24 cellular contexts compared by ENCODE assay signal in the genomic region with DNA sequence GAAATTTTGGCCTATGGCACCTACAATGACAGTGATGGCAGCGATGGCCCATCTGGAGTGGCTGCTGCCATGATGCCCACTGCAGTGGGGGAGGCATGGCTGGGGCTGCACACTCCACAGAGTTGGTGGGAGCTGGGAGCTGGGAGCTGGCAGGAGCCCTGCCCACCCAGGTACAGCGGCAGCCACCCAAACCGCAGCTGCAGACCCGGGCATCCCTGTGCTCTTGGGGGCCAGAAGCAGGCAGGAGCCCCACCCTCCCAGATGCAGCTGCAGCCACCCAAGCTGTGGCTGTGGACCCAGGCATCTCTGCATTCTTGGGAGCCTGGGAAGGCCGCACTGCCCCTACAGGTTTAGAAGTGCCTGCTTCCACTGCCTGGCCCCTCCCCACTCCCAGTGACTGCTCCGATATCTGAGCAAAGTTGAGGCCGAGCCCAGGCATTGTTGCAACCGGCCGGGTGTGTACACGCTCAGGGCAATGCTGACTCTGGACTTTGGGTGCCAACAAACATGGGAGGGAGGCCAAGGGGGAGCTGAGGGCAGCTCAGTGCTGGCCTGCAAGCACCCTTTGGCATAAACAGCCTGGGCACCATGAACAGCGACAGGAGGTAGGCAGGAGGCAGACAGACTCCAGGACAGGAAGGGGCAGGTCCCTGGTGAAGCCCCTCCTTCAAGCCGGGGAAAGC.
DNase-seq lines count a peak whose midpoint lies in the region; ATAC-seq, FAIRE-seq and TF ChIP-seq lines count a peak whose summit lies in the region.
"Had no signal": no experiment of that assay in that cellular context is flagged by ENCODE, and none has a peak within 500 bp of the region (broad histone marks: within the 10 kb centered on the region; RNA-seq: fewer than 3 reads in every experiment).

No MANE protein-coding gene starts in this region.

- H3K9ac ChIP-seq in PC-3 (ENCODE audit: low read length) (no peak overlapping the region), HepG2 (ENCODE audit: insufficient read depth, low read depth, low read length) (0 out of 2 replicates have a peak overlapping the region, but pooled peaks have one; percentile 15)
- H3K9ac ChIP-seq: GM23248, KMS-11 had no signal

- H3K4me1 ChIP-seq in right cardiac atrium (ENCODE audit: control insufficient read depth, insufficient read depth, low read length) (no peaks in the 10 kb centered on the region), PC-3 (ENCODE audit: insufficient read depth, low read length) (no peaks in the 10 kb centered on the region), HepG2 (ENCODE audit: insufficient read depth, low read length) (peaks cover 18% of the 10 kb centered on the region), lower lobe of right lung (no peaks in the 10 kb centered on the region)
- H3K4me1 ChIP-seq: Caco-2, HAP-1, Peyer's patch had no signal

- no peak overlapping the region for H2AFZ ChIP-seq in PC-3 (ENCODE audit: low read length)
- no peak overlapping the region for H2AFZ ChIP-seq in HepG2 (ENCODE audit: low read length)
- H2AFZ ChIP-seq: GM23248 had no signal

- H3K36me3 Mint-ChIP-seq in activated CD4-positive, alpha-beta memory T cell treated with anti-CD3 and anti-CD28 coated beads, Interleukin-2, amount 10 ng/mL, durations not matched to agents 7 days and 5 days (ENCODE audit: low read depth), result no peaks in the 10 kb centered on the region

- H3K79me2 ChIP-seq in PC-3 (ENCODE audit: low read length) (no peaks in the 10 kb centered on the region), HepG2 (ENCODE audit: insufficient read depth, low read length) (no peaks in the 10 kb centered on the region)

- CTCF ChIA-PET in PC-3 (lab: Charles Lee), result no interaction called here
- CTCF ChIA-PET in HepG2 (lab: Yijun Ruan, JAX; ENCODE audit: low intra/inter-chr PET ratio, low total read pairs), result no interaction called here
- CTCF ChIA-PET in activated CD4-positive, alpha-beta memory T cell treated with anti-CD3 and anti-CD28 coated beads, Interleukin-2, amount 10 ng/mL, durations not matched to agents 7 days and 5 days (lab: Charles Lee), result no interaction called here

- POLR2A ChIA-PET in PC-3 (lab: Charles Lee; ENCODE audit: unreplicated experiment), result no interaction called here
- POLR2A ChIA-PET in HepG2 (lab: Yijun Ruan, JAX), result interaction anchor here (0.8 to 1.3 kb wide), 2 partner anchors 15 to 18 kb away, joined by 3 read pairs; no protein-coding TSS in a partner anchor
- POLR2A ChIA-PET in activated CD4-positive, alpha-beta memory T cell treated with anti-CD3 and anti-CD28 coated beads, Interleukin-2, amount 10 ng/mL, durations not matched to agents 7 days and 5 days (lab: Charles Lee), result no interaction called here

- H3K27me3 Mint-ChIP-seq in activated CD4-positive, alpha-beta memory T cell treated with anti-CD3 and anti-CD28 coated beads, Interleukin-2, amount 10 ng/mL, durations not matched to agents 7 days and 5 days, result no peaks in the 10 kb centered on the region
- H3K27me3 Mint-ChIP-seq: B cell; CD4-positive, alpha-beta T cell had no signal

- DNase-seq in right cardiac atrium, result peak in 2 of 3 donors; percentile 11 to 17
- no peak for DNase-seq in Right ventricle myocardium inferior (ENCODE audit: missing footprints)
- DNase-seq in PC-3, result peak; percentile 15
- peak; percentile 59 for DNase-seq in HepG2 (ENCODE audit: low spot score)
- DNase-seq in NK-92 treated with Interleukin-12 subunit alpha and Interleukin-12 subunit beta, amount 100 ng/mL, for 24 hours (lab: John Stamatoyannopoulos, UW), result no peak
- DNase-seq in activated CD4-positive, alpha-beta memory T cell treated with anti-CD3 and anti-CD28 coated beads, Interleukin-2, amount 10 ng/mL, durations not matched to agents 7 days and 5 days, result no peak
- no peak for DNase-seq in NCI-H226
- no peak for DNase-seq in lower lobe of right lung
- DNase-seq: CD4-positive, alpha-beta T cell; DND-41; GM23248; NCI-H1694; NCI-H2081 treated with DMSO at 0.1 percent for 48 hours; NCI-H510A; Peyer's patch; Right ventricle myocardium superior; SW 1271 had no signal

- no peaks in the 10 kb centered on the region for H3K4me1 Mint-ChIP-seq in activated CD4-positive, alpha-beta memory T cell treated with anti-CD3 and anti-CD28 coated beads, Interleukin-2, amount 10 ng/mL, durations not matched to agents 7 days and 5 days
- H3K4me1 Mint-ChIP-seq: B cell had no signal

- TF ChIP-seq RAD21 in HepG2 (CRISPR knock-in tag; IDR thresholded peaks at IDR 0.05), result no peak

- no peaks in the 10 kb centered on the region for H3F3A ChIP-seq in PC-3 (ENCODE audit: low read length, unreplicated experiment)

- no peak overlapping the region for H3K4me3 Mint-ChIP-seq in activated CD4-positive, alpha-beta memory T cell treated with anti-CD3 and anti-CD28 coated beads, Interleukin-2, amount 10 ng/mL, durations not matched to agents 7 days and 5 days
- H3K4me3 Mint-ChIP-seq: B cell; CD4-positive, alpha-beta T cell had no signal

- no peaks in the 10 kb centered on the region for H3K9me2 ChIP-seq in PC-3 (replicated peaks; ENCODE audit: low read length)

- no peak for ATAC-seq in right cardiac atrium
- ATAC-seq in Right ventricle myocardium inferior, result no peak
- no peak for ATAC-seq in PC-3
- ATAC-seq in HepG2, result peak; percentile 98
- ATAC-seq in lower lobe of right lung, result no peak

- no peaks in the 10 kb centered on the region for H3K9me3 Mint-ChIP-seq in activated CD4-positive, alpha-beta memory T cell treated with anti-CD3 and anti-CD28 coated beads, Interleukin-2, amount 10 ng/mL, durations not matched to agents 7 days and 5 days
- H3K9me3 Mint-ChIP-seq: CD4-positive, alpha-beta T cell had no signal

- TF ChIP-seq EP300 in HepG2 (IDR thresholded peaks at IDR 0.05; ENCODE audit: low read depth in 2 of 2, low read length in 2 of 2) (0 out of 4 replicates have a peak, but pooled peaks of 1 of the 2 experiments have one; percentile 7), HepG2 (CRISPR knock-in tag; IDR thresholded peaks at IDR 0.05; ENCODE audit: borderline replicate concordance) (no peak)

- H3K27ac ChIP-seq in right cardiac atrium (ENCODE audit: low read length) (no peak overlapping the region), PC-3 (ENCODE audit: low read length) (no peak overlapping the region), HepG2 (ENCODE audit: extremely low read length, insufficient read depth, low read length) (peak overlapping the region; percentile 71), lower lobe of right lung (no peak overlapping the region)
- H3K27ac ChIP-seq: GM23248, HL-60, KMS-11, Peyer's patch had no signal

- WGBS in right cardiac atrium, result 89% methylated on average over 12 of the region's 12 CpGs
- WGBS in HepG2 (ENCODE audit: low lambda C conversion rate), result no CpG with 5 or more reads among the region's 12 CpGs

- H3K9me3 ChIP-seq in right cardiac atrium (ENCODE audit: control insufficient read depth, low read length), result no peaks in the 10 kb centered on the region
- H3K9me3 ChIP-seq in PC-3 (ENCODE audit: low read length), result no peaks in the 10 kb centered on the region
- H3K9me3 ChIP-seq in HepG2 (ENCODE audit: low read length), result no peaks in the 10 kb centered on the region
- H3K9me3 ChIP-seq in lower lobe of right lung, result no peaks in the 10 kb centered on the region
- H3K9me3 ChIP-seq: Caco-2, HAP-1, Peyer's patch had no signal

- no peak overlapping the region for H3K27ac Mint-ChIP-seq in activated CD4-positive, alpha-beta memory T cell treated with anti-CD3 and anti-CD28 coated beads, Interleukin-2, amount 10 ng/mL, durations not matched to agents 7 days and 5 days
- H3K27ac Mint-ChIP-seq: B cell; CD4-positive, alpha-beta T cell had no signal

- no peak overlapping the region for H3K4me2 ChIP-seq in PC-3 (ENCODE audit: low read length)
- peak overlapping the region; percentile 74 for H3K4me2 ChIP-seq in HepG2 (ENCODE audit: low read depth, low read length)
- H3K4me2 ChIP-seq: KMS-11 had no signal

- intact Hi-C loops in right cardiac atrium (cut with DNase I), result no loop called here
- intact Hi-C loops in Right ventricle myocardium inferior (cut with DNase I), result no loop called here
- intact Hi-C loops in PC-3 (cut with micrococcal nuclease), result no loop called here
- intact Hi-C loops in HepG2 (cut with micrococcal nuclease; ENCODE audit: unreplicated experiment), result no loop called here
- intact Hi-C loops in lower lobe of right lung (cut with DNase I), result no loop called here

- in situ Hi-C loops in HepG2 (cut with HindIII; ENCODE audit: extremely low pct_ligation_motif_present, low pct_unique_long_range_greater_than_20kb), result no loop called here

- FAIRE-seq in HepG2 (lab: Jason Lieb, UNC), result peak; percentile 12
- FAIRE-seq: A204.1, GM12891 had no signal

- H4K20me1 ChIP-seq in PC-3 (ENCODE audit: low read length) (no peaks in the 10 kb centered on the region), HepG2 (ENCODE audit: insufficient read depth, low read length) (no peaks in the 10 kb centered on the region)

- H3K36me3 ChIP-seq in PC-3 (ENCODE audit: low read depth, low read length), result no peaks in the 10 kb centered on the region
- H3K36me3 ChIP-seq in HepG2 (replicated peaks in 1 of 2; ENCODE audit: control insufficient read depth in 1 of 2, insufficient read depth in 2 of 2, low read length in 2 of 2), result no peaks in the 10 kb centered on the region
- H3K36me3 ChIP-seq in lower lobe of right lung, result no peaks in the 10 kb centered on the region
- H3K36me3 ChIP-seq: HAP-1, Peyer's patch had no signal

- no peaks in the 10 kb centered on the region for H3K27me3 ChIP-seq in right cardiac atrium (ENCODE audit: control insufficient read depth, insufficient read depth)
- H3K27me3 ChIP-seq in PC-3 (ENCODE audit: low read length), result no peaks in the 10 kb centered on the region
- no peaks in the 10 kb centered on the region for H3K27me3 ChIP-seq in HepG2 (ENCODE audit: control insufficient read depth in 1 of 2, insufficient read depth in 2 of 2, low read length in 2 of 2)
- H3K27me3 ChIP-seq in lower lobe of right lung (ENCODE audit: low read depth), result no peaks in the 10 kb centered on the region
- H3K27me3 ChIP-seq: Peyer's patch had no signal

- H3K4me3 ChIP-seq in right cardiac atrium (ENCODE audit: low read length) (no peak overlapping the region), PC-3 (ENCODE audit: low read length) (no peak overlapping the region), HepG2 (replicated peaks in 1 of 3; ENCODE audit: insufficient read depth in 1 of 3, low read depth in 2 of 3, low read length in 3 of 3) (peak overlapping the region in 2 of 3 experiments; percentile 9 to 55; a peak in 3 of 6 replicates), lower lobe of right lung (no peak overlapping the region)
- H3K4me3 ChIP-seq: GM23248, HAP-1, Peyer's patch had no signal

- TF ChIP-seq CTCF in PC-3 (conservative IDR thresholded peaks at IDR 0.05; ENCODE audit: low read depth, low read length) (no peak), HepG2 (CRISPR knock-in tag; IDR thresholded peaks at IDR 0.05) (peak; percentile 44), lower lobe of right lung (IDR thresholded peaks at IDR 0.05) (no peak)

- TF ChIP-seq POLR2A in HepG2 (IDR thresholded peaks at IDR 0.05; ENCODE audit: insufficient read depth in 1 of 2, low read depth in 2 of 2, low read length in 2 of 2), result 0 out of 4 replicates have a peak, but pooled peaks of 1 of the 2 experiments have one; percentile 19

- BruUV-seq in PC-3 (replicated peaks; lab: Mats Ljungman, UMichigan) (no TSS peak), HepG2 (replicated peaks; lab: Mats Ljungman, UMichigan) (no TSS peak)

TF ChIP-seq in HepG2, 621 proteins besides CTCF, POLR2A, EP300 and RAD21 (continues in another document):
- peak; percentile 47 for TF ChIP-seq RXRA (CRISPR knock-in tag; IDR thresholded peaks at IDR 0.05)

Comparison
In these comparisons a context has a peak if more than half of its experiments do, and no peak if none do; other contexts are left out.
1. DNase-seq: peak in right cardiac atrium (2 of 3), PC-3 (single experiment) and HepG2 (single experiment); none in Right ventricle myocardium inferior (single experiment), NK-92 treated with Interleukin-12 subunit alpha and Interleukin-12 subunit beta, amount 100 ng/mL, for 24 hours (single experiment), activated CD4-positive, alpha-beta memory T cell treated with anti-CD3 and anti-CD28 coated beads, Interleukin-2, amount 10 ng/mL, durations not matched to agents 7 days and 5 days (single experiment), NCI-H226 (single experiment) and lower lobe of right lung (single experiment).
2. H3K4me3 ChIP-seq: peak in HepG2 (2 of 3); none in right cardiac atrium (single experiment), PC-3 (single experiment) and lower lobe of right lung (single experiment).